Comparison of ENCODE assay signal across 2 cellular contexts in the genomic region with DNA sequence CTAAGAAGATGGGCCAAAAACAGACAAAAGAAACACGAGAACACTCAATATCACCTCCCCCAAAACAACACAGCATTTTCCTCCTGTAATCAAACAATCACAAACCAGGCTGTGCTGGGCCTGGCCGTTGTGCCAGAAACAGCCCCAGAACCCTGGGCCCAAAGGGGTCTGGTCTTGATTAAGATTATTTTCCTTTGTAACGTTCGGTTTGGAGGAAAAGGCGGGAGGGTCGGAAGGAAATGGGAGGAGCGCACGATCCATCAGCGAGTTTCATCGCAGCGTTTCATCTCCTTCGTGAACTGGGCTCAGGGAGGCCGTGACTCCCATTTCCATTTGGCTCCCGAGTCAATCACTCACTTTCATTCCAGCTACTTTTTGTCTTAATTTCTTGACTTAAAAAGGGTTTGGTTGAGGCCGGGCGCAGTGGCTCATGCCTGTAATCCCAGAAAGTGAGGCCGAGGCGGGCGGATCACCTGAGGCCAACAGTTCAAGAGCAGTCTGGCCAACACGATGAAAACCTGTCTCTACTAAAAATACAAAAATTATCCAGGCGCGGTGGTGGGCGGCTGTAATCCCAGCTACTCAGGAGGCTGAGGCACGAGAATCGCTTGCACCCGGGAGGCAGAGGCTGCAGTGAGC.
TF ChIP-seq lines count a peak whose summit lies in the region.

No MANE protein-coding gene starts in this region.

TF ChIP-seq in liver, 16 proteins besides CTCF, POLR2A, EP300 and RAD21:
- TF ChIP-seq NR2F2 (IDR thresholded peaks at IDR 0.05) = peak; percentile 65
- TF ChIP-seq GABPA (IDR thresholded peaks at IDR 0.05 in 1 of 2, conservative IDR thresholded peaks at IDR 0.05 in 1 of 2) = no peak

TF ChIP-seq in HepG2, 621 proteins besides CTCF, POLR2A, EP300 and RAD21:
- TF ChIP-seq ZNF20 (CRISPR knock-in tag; IDR thresholded peaks at IDR 0.05) (no peak), ISL2 (CRISPR knock-in tag; IDR thresholded peaks at IDR 0.05) (no peak), E2F5 (CRISPR knock-in tag; conservative IDR thresholded peaks at IDR 0.05) (no peak), TBL1XR1 (IDR thresholded peaks at IDR 0.05; ENCODE audit: borderline replicate concordance, low read length, partially characterized antibody) (no peak), TAF15 (IDR thresholded peaks at IDR 0.05; ENCODE audit: low read depth, low read length, poor library complexity, severe bottlenecking) (no peak)
- TF ChIP-seq, protein P1, sequence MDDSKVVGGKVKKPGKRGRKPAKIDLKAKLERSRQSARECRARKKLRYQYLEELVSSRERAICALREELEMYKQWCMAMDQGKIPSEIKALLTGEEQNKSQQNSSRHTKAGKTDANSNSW (CRISPR knock-in tag; IDR thresholded peaks at IDR 0.05; ENCODE audit: borderline replicate concordance) = no peak
